In the genomic region with DNA sequence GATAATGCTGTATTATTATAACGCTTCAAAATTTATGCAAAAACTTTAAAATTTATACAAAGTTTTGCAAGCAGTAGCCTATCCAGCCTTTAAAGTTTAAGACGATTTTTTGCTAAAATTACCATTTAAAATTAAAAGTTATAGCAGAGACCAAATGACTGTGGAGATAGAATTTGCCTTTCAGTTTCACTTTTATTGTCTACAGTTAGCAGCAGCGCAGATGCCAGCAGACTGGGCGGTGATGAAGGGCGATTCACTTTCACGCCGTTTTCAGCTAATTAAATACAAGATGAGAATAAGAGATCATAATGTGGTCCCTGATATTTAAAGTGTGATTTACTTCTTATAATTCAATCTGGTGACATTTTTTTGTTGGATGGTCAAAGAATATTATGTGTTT, we compare ENCODE assay signal across 8 cellular contexts.
DNase-seq lines count a peak whose midpoint lies in the region; ATAC-seq and TF ChIP-seq lines count a peak whose summit lies in the region.

No MANE protein-coding gene starts in this region.

- in situ Hi-C loops in Caki2 (cut with HindIII; ENCODE audit: low pct_unique_long_range_greater_than_20kb, low sequenced_read_pairs) = no loop called here

- no peaks in the 10 kb centered on the region for H3K4me1 ChIP-seq in esophagus muscularis mucosa

- H3K36me3 ChIP-seq in KOPT-K1 (ENCODE audit: insufficient read depth, low read length) (no peaks in the 10 kb centered on the region), esophagus muscularis mucosa (no peaks in the 10 kb centered on the region)

- no peaks in the 10 kb centered on the region for H3K27me3 ChIP-seq in esophagus muscularis mucosa

- H3K27ac ChIP-seq in KOPT-K1 (ENCODE audit: low read depth, low read length, poor library complexity, severe bottlenecking) (peak overlapping the region; percentile 64), esophagus muscularis mucosa (replicated peaks in 1 of 4) (no peak overlapping the region)

- H3K9me3 ChIP-seq in KOPT-K1 (ENCODE audit: insufficient read depth, low read length, poor library complexity, severe bottlenecking) (no peaks in the 10 kb centered on the region), esophagus muscularis mucosa (no peaks in the 10 kb centered on the region)

- 75% methylated on average over 7 of the region's 7 CpGs for WGBS in esophagus muscularis mucosa

- H3K4me3 ChIP-seq in esophagus muscularis mucosa = peak overlapping the region in 3 of 4 donors; percentile 11 to 48 (median 22)

- ATAC-seq in GM21367 (IDR thresholded peaks at IDR 0.05; ENCODE audit: unreplicated experiment) (peak; percentile 67), Right ventricle myocardium superior (ENCODE audit: poor library complexity) (no peak)

- no peak for TF ChIP-seq EP300 in esophagus muscularis mucosa (IDR thresholded peaks at IDR 0.05)

- intact Hi-C loops in esophagus muscularis mucosa (cut with DNase I) (no loop called here), Right ventricle myocardium superior (cut with DNase I) (no loop called here)

- TF ChIP-seq CTCF in esophagus muscularis mucosa (IDR thresholded peaks at IDR 0.05) = no peak

- peak; percentile 2 for DNase-seq in Caki2 (ENCODE audit: low read depth)
- DNase-seq in esophagus muscularis mucosa (ENCODE audit: extremely low spot score) = no peak
- DNase-seq in SK-N-DZ (ENCODE audit: low spot score) = no peak
- DNase-seq in cortex of kidney (lab: John Stamatoyannopoulos, UW) = no peak
- DNase-seq in activated CD4-positive, CD25-positive, alpha-beta regulatory T cell (lab: John Stamatoyannopoulos, UW) = no peak
- DNase-seq in Right ventricle myocardium superior = no peak

- TF ChIP-seq POLR2A in esophagus muscularis mucosa (IDR thresholded peaks at IDR 0.05; ENCODE audit: low read depth) = no peak
